Comparison of ENCODE assay signal across 8 cellular contexts in the genomic region with DNA sequence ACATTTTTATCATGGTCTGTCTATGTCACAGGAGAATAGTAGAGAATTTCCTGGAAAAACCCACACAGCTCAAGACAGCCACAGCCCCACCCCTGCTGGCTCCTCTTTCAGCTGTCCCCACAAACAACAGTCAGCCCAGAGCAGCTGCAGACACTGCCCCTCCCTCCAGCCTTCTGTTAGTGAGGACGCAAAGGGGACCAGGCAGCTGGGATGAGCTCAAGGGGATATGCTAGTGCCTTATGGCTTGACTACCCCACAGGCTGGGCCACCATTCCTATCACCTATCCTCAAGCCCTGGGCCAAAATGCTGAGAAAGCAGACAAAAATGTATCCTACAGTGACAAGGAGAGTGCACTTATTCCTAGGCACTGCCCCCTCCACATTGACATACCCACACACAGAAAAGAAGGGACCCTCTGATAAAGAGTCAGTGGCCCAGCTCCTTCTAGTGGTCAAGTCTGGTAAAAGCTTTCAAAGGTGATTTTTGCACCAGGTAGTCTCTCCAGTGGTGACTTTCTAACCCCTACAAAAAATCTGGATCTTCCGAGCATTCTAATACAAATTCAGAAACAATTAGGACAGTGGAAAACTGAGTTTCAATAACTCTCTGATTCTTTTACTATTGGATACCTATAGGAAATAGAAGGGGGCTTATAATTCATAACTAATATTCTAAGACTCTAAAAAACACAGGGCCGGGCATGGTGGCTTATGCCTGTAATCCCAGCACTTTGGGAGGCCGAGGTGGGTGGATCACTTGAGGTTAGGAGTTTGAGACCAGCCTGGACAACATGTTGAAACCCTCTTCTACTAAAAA. TPM values are rescaled to one million over a fixed set of nuclear protein-coding genes. Genes with fewer than 3 reads are reported as not detected.
DNase-seq lines count a peak whose midpoint lies in the region; TF ChIP-seq lines count a peak whose summit lies in the region.

No MANE protein-coding gene starts in this region.

- no peak for TF ChIP-seq POLR2A in NB4 (IDR thresholded peaks at IDR 0.05; ENCODE audit: extremely low read depth, insufficient read length)

- H3K27ac ChIP-seq in temporal lobe (ENCODE audit: low read depth, low read length): peak overlapping the region; percentile 96

- DNase-seq in DMS53 (lab: John Stamatoyannopoulos, UW): peak; percentile 64
- DNase-seq in DMS53 treated with DMSO at 0.1 percent for 48 hours (lab: John Stamatoyannopoulos, UW; ENCODE audit: unreplicated experiment): no peak
- peak; percentile 55 for DNase-seq in NB4 (ENCODE audit: low read depth)
- DNase-seq in amygdala (lab: John Stamatoyannopoulos, UW): peak in 50 of 56 donors; percentile 21 to 89 (median 64)
- peak; percentile 67 for DNase-seq in iPS-NIHi7 (ENCODE audit: extremely low spot score)
- DNase-seq in activated T-cell treated with anti-CD3 and anti-CD28 coated beads, Interleukin-2, amount 50 U/mL, for 1 hour: no peak
- no peak for DNase-seq in activated CD4-positive, CD25-positive, alpha-beta regulatory T cell (lab: John Stamatoyannopoulos, UW)

- peak; percentile 76 for TF ChIP-seq CTCF in NB4 (IDR thresholded peaks at IDR 0.05; ENCODE audit: low read depth, low read length)

- H3K4me3 ChIP-seq in NB4 (ENCODE audit: low read depth, low read length): no peak overlapping the region

RNA-seq across cellular contexts. Expression of a gene that starts 3.0 kb away (rescaled TPM):
- 35.2 TPM for total RNA-seq in temporal lobe

RNA-seq across cellular contexts. Expression of a gene that starts 21.5 kb away (rescaled TPM):
- total RNA-seq in temporal lobe: 116 TPM

Comparison
In these comparisons a context has a peak if more than half of its experiments do, and no peak if none do; other contexts are left out.
1. DNase-seq: peak in DMS53 (single experiment), NB4 (single experiment), amygdala (50 of 56) and iPS-NIHi7 (single experiment); none in DMS53 treated with DMSO at 0.1 percent for 48 hours (single experiment), activated T-cell treated with anti-CD3 and anti-CD28 coated beads, Interleukin-2, amount 50 U/mL, for 1 hour (single experiment) and activated CD4-positive, CD25-positive, alpha-beta regulatory T cell (0 of 4).